ENCODE assay signal across 9 cellular contexts in genomic region chr2:40489678-40489960, GRCh38. TPM values are rescaled to one million over a fixed set of nuclear protein-coding genes. Genes with fewer than 3 reads are reported as not detected.
A peak's percentile ranks its signal among the peaks of the same experiment; 100 is the strongest.
DNase-seq lines count a peak whose midpoint lies in the region; ATAC-seq and TF ChIP-seq lines count a peak whose summit lies in the region.
"Had no signal": no experiment of that assay in that cellular context is flagged by ENCODE, and none has a peak within 500 bp of the region (broad histone marks: within the 10 kb centered on the region; RNA-seq: fewer than 3 reads in every experiment).

No MANE protein-coding gene starts in this region.

- TF ChIP-seq CTCF in left ventricle myocardium inferior (IDR thresholded peaks at IDR 0.05; ENCODE audit: borderline replicate concordance) (no peak), PC-3 (conservative IDR thresholded peaks at IDR 0.05; ENCODE audit: low read depth, low read length) (no peak)

- CTCF ChIA-PET in PC-3 (lab: Charles Lee), result interaction anchor here (0.5 kb wide), 1 partner anchor 50 kb away, joined by 6 read pairs; no protein-coding TSS in a partner anchor

- H3K27me3 ChIP-seq in left ventricle myocardium inferior (ENCODE audit: low read depth), result no peaks in the 10 kb centered on the region
- H3K27me3 ChIP-seq in PC-3 (ENCODE audit: low read length), result no peaks in the 10 kb centered on the region

- H3K27ac Mint-ChIP-seq in dendritic cell treated with granulocyte-macrophage colony-stimulating factor and Interleukin-4, amounts not matched to agents 40 ng/mL and 50 ng/mL, for 4 days, result peak overlapping the region; percentile 79
- H3K27ac Mint-ChIP-seq in naive B cell, result peak overlapping the region in 3 of 6 donors; percentile 9 to 52 (median 49)

- BruUV-seq in PC-3 (replicated peaks; lab: Mats Ljungman, UMichigan), result no TSS peak

- H3K9ac ChIP-seq in PC-3 (ENCODE audit: low read length), result no peak overlapping the region

- H4K20me1 ChIP-seq in PC-3 (ENCODE audit: low read length), result no peaks in the 10 kb centered on the region

- no peaks in the 10 kb centered on the region for H3K9me2 ChIP-seq in PC-3 (replicated peaks; ENCODE audit: low read length)

- H3K79me2 ChIP-seq in PC-3 (ENCODE audit: low read length), result no peaks in the 10 kb centered on the region

- no peaks in the 10 kb centered on the region for H3K9me3 Mint-ChIP-seq in dendritic cell treated with granulocyte-macrophage colony-stimulating factor and Interleukin-4, amounts not matched to agents 40 ng/mL and 50 ng/mL, for 4 days
- peaks cover 0 to 6% (median 0%) of the 10 kb centered on the region in 7 donors for H3K9me3 Mint-ChIP-seq in naive B cell

- POLR2A ChIA-PET in PC-3 (lab: Charles Lee; ENCODE audit: unreplicated experiment), result no interaction called here

- H2AFZ ChIP-seq in PC-3 (ENCODE audit: low read length), result no peak overlapping the region

- DNase-seq in left ventricle myocardium inferior (no peak), Right ventricle myocardium superior (no peak), naive B cell (no peak), PC-3 (no peak), NCI-H1694 treated with DMSO at 0.1 percent for 48 hours (lab: John Stamatoyannopoulos, UW) (no peak), MV-4-11 (lab: John Stamatoyannopoulos, UW) (no peak), posterior cingulate gyrus (no peak)

- H3K27me3 Mint-ChIP-seq in dendritic cell treated with granulocyte-macrophage colony-stimulating factor and Interleukin-4, amounts not matched to agents 40 ng/mL and 50 ng/mL, for 4 days, result no peaks in the 10 kb centered on the region
- no peaks in the 10 kb centered on the region for H3K27me3 Mint-ChIP-seq in naive B cell

- peak overlapping the region; percentile 55 for H3K4me3 Mint-ChIP-seq in dendritic cell treated with granulocyte-macrophage colony-stimulating factor and Interleukin-4, amounts not matched to agents 40 ng/mL and 50 ng/mL, for 4 days
- peak overlapping the region in 5 of 8 donors; percentile 6 to 72 (median 64) for H3K4me3 Mint-ChIP-seq in naive B cell

- intact Hi-C loops in left ventricle myocardium inferior (cut with micrococcal nuclease), result no loop called here
- intact Hi-C loops in Right ventricle myocardium superior (cut with DNase I), result no loop called here
- intact Hi-C loops in dendritic cell treated with granulocyte-macrophage colony-stimulating factor and Interleukin-4, amounts not matched to agents 40 ng/mL and 50 ng/mL, for 4 days (cut with micrococcal nuclease), result loop anchor here (2.0 kb wide), 1 partner anchor 35 kb away; no protein-coding TSS in a partner anchor
- intact Hi-C loops in PC-3 (cut with micrococcal nuclease), result no loop called here
- intact Hi-C loops in posterior cingulate gyrus (cut with DNase I), result no loop called here

- no peaks in the 10 kb centered on the region for H3K36me3 ChIP-seq in left ventricle myocardium inferior
- H3K36me3 ChIP-seq in PC-3 (ENCODE audit: low read depth, low read length), result no peaks in the 10 kb centered on the region

- peak overlapping the region; percentile 84 for H3K27ac ChIP-seq in left ventricle myocardium inferior (replicated peaks)
- H3K27ac ChIP-seq in PC-3 (ENCODE audit: low read length), result no peak overlapping the region
- H3K27ac ChIP-seq: VCaP had no signal

- no peaks in the 10 kb centered on the region for H3K36me3 Mint-ChIP-seq in dendritic cell treated with granulocyte-macrophage colony-stimulating factor and Interleukin-4, amounts not matched to agents 40 ng/mL and 50 ng/mL, for 4 days (ENCODE audit: low read depth)
- H3K36me3 Mint-ChIP-seq in naive B cell, result no peaks in the 10 kb centered on the region

- peaks cover 46% of the 10 kb centered on the region for H3K4me1 Mint-ChIP-seq in dendritic cell treated with granulocyte-macrophage colony-stimulating factor and Interleukin-4, amounts not matched to agents 40 ng/mL and 50 ng/mL, for 4 days (ENCODE audit: low read depth)
- peaks cover 4 to 10% (median 7%) of the 10 kb centered on the region in 3 donors for H3K4me1 Mint-ChIP-seq in naive B cell

- peaks cover 2% of the 10 kb centered on the region for H3K9me3 ChIP-seq in left ventricle myocardium inferior (replicated peaks)
- no peaks in the 10 kb centered on the region for H3K9me3 ChIP-seq in PC-3 (ENCODE audit: low read length)

- ATAC-seq in Right ventricle myocardium superior (ENCODE audit: poor library complexity), result no peak
- no peak for ATAC-seq in naive B cell (ENCODE audit: low read depth in 2 of 2)
- ATAC-seq in PC-3, result no peak

- H3K4me1 ChIP-seq in left ventricle myocardium inferior (peaks cover 63% of the 10 kb centered on the region), PC-3 (ENCODE audit: insufficient read depth, low read length) (no peaks in the 10 kb centered on the region)

- H3K4me3 ChIP-seq in left ventricle myocardium inferior (peak overlapping the region; percentile 68), PC-3 (ENCODE audit: low read length) (no peak overlapping the region)

- H3K4me2 ChIP-seq in PC-3 (ENCODE audit: low read length), result no peak overlapping the region

- no peaks in the 10 kb centered on the region for H3F3A ChIP-seq in PC-3 (ENCODE audit: low read length, unreplicated experiment)

RNA-seq across cellular contexts. Expression of gene SLC8A1, which starts 37.7 kb away (rescaled TPM):
- total RNA-seq in left ventricle myocardium inferior, result 990 TPM
- 958 TPM for total RNA-seq in Right ventricle myocardium superior
- polyA plus RNA-seq in naive B cell (ENCODE audit: low read depth in 6 of 6), result under 1 TPM in 1 of 6 donors, not detected in 5; 0.04 TPM
- 1.3 and 1.6 TPM in 2 replicates for total RNA-seq in PC-3 (2014; rRNA removed)

Comparison
In these comparisons a context has a peak if more than half of its experiments do, and no peak if none do; other contexts are left out.
1. RNA of gene SLC8A1, which starts 37.7 kb away (total RNA-seq): 990 TPM in left ventricle myocardium inferior (single experiment) and 958 TPM in Right ventricle myocardium superior (single experiment); 1.3 to 1.6 TPM in PC-3; every median in the first group is over 100 times any median in the second.